Comparison of ENCODE assay signal across 17 cellular contexts in the genomic region with DNA sequence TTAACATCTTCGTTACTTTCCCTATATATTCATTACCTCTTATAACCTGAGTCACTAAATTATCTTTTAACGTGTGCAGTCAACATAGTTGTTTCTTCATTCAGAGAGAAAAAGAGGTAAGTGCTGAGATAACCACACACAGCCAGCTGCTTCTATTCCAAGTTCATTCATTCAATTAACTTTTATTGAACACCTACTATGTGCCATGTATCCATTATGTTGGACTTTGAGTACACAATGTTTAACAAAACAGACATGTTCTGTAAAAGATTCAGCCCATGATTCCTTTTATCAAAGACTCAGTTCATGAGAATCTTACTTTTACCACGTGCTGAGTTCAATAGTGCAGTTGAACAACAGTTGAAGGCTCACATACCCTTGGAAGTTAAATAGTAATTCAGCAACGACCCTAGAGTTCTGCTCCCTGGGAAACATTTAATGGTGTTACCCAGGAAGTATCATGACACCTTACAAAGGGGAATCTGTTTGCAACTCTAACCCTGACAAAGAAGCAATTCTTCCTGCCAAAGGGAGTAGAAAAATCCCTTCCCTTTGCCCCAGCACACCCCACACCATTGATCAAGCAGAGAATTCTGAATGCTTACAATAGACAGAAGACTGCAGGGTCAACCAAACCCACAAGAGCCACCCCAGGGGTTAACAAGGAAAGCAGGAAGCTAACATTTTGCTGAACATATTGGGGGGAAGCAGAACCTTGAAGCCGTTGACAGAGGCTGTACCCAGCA.
"Had no signal": no experiment of that assay in that cellular context is flagged by ENCODE, and none has a peak within 500 bp of the region (broad histone marks: within the 10 kb centered on the region; RNA-seq: fewer than 3 reads in every experiment).

No MANE protein-coding gene starts in this region.

- H3K36me3 Mint-ChIP-seq: activated naive CD8-positive, alpha-beta T cell; natural killer cell; type B pancreatic cell had no signal

- H3K4me3 Mint-ChIP-seq: activated naive CD8-positive, alpha-beta T cell; activated T-cell treated with anti-CD3 and anti-CD28 coated beads, Interleukin-2, amount 50 U/mL, for 72 hours; effector memory CD8-positive, alpha-beta T cell; natural killer cell; stimulated activated naive CD8-positive, alpha-beta T cell treated with anti-CD3 and anti-CD28 coated beads, Interleukin-15, amount 100 ng/mL, for 72 hours; T-helper 2 cell treated with Interferon-gamma antibody and Interleukin-4, amounts not matched to agents 5 μg/mL and 100 μg/mL, for 36 hours; type B pancreatic cell had no signal

- DNase-seq: activated CD4-positive, alpha-beta T cell treated with anti-CD3 and anti-CD28 coated beads, Interleukin-2, amount 50 U/mL, for 48 hours; activated gamma-delta T cell; activated T-cell treated with anti-CD3 and anti-CD28 coated beads, Interleukin-2, amount 50 U/mL, for 72 hours; amygdala; cerebellar nuclear complex; effector memory CD8-positive, alpha-beta T cell; islet precursor cell; left lung; mammary epithelial cell; natural killer cell; psoas muscle; stimulated activated CD4-positive, alpha-beta T cell treated with anti-CD3 and anti-CD28 coated beads, Interleukin-1b, Interleukin-23, amount 100 ng/mL, for 48 hours; stimulated activated naive CD8-positive, alpha-beta T cell treated with anti-CD3 and anti-CD28 coated beads, Interleukin-15, amount 100 ng/mL, for 72 hours had no signal

- H3K36me3 ChIP-seq: brain microvascular endothelial cell, left lung had no signal

- H3K27ac Mint-ChIP-seq: activated naive CD8-positive, alpha-beta T cell; activated T-cell treated with anti-CD3 and anti-CD28 coated beads, Interleukin-2, amount 50 U/mL, for 72 hours; effector memory CD8-positive, alpha-beta T cell; natural killer cell; stimulated activated naive CD8-positive, alpha-beta T cell treated with anti-CD3 and anti-CD28 coated beads, Interleukin-15, amount 100 ng/mL, for 72 hours; T-helper 2 cell treated with Interferon-gamma antibody and Interleukin-4, amounts not matched to agents 5 μg/mL and 100 μg/mL, for 36 hours; type B pancreatic cell had no signal

- H3K9me3 ChIP-seq: left lung, psoas muscle had no signal

- H3K4me1 ChIP-seq: left lung, psoas muscle had no signal

- ATAC-seq: activated T-cell treated with anti-CD3 and anti-CD28 coated beads, Interleukin-2, amount 50 U/mL, for 72 hours; effector memory CD8-positive, alpha-beta T cell; left lung; natural killer cell; psoas muscle; stimulated activated naive CD8-positive, alpha-beta T cell treated with anti-CD3 and anti-CD28 coated beads, Interleukin-15, amount 100 ng/mL, for 72 hours had no signal

- H3K27me3 ChIP-seq: brain microvascular endothelial cell, left lung had no signal

- H3K27me3 Mint-ChIP-seq: effector memory CD8-positive, alpha-beta T cell; stimulated activated naive CD8-positive, alpha-beta T cell treated with anti-CD3 and anti-CD28 coated beads, Interleukin-15, amount 100 ng/mL, for 72 hours; type B pancreatic cell had no signal

- H3K4me3 ChIP-seq: left lung, psoas muscle had no signal

- H3K9me3 Mint-ChIP-seq: effector memory CD8-positive, alpha-beta T cell; type B pancreatic cell had no signal

- H3K4me1 Mint-ChIP-seq: natural killer cell; stimulated activated naive CD8-positive, alpha-beta T cell treated with anti-CD3 and anti-CD28 coated beads, Interleukin-15, amount 100 ng/mL, for 72 hours had no signal

- H3K27ac ChIP-seq: brain microvascular endothelial cell, left lung, psoas muscle had no signal
